In the genomic region with DNA sequence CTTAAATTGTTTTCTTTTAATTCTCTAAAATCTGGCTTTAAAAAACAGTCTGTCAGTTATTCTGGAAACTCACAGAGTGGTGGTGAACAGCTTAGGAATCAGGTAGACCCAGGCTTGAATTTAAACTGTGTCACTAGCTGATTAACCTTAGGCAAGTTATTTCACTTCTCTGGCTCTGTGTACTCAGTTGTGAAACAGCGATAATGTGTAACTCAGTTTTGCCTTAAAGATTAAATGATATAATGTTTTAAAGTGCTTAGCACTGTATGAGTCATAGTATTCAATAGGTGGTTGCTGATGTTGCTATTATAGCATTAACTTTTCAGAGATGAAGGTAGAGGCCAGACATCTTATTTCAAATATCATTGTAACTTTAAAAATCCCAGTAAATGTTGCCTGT, we compare ENCODE assay signal across 16 cellular contexts. TPM values are rescaled to one million over a fixed set of nuclear protein-coding genes. Genes with fewer than 3 reads are reported as not detected.
DNase-seq lines count a peak whose midpoint lies in the region; ATAC-seq and TF ChIP-seq lines count a peak whose summit lies in the region.
"Had no signal": no experiment of that assay in that cellular context is flagged by ENCODE, and none has a peak within 500 bp of the region (broad histone marks: within the 10 kb centered on the region; RNA-seq: fewer than 3 reads in every experiment).

No MANE protein-coding gene starts in this region.

- H3K27me3 ChIP-seq in GM23338 (ENCODE audit: insufficient read depth) (no peaks in the 10 kb centered on the region), PC-3 (ENCODE audit: low read length) (no peaks in the 10 kb centered on the region), psoas muscle (ENCODE audit: insufficient read depth in 3 of 3, low read length in 2 of 3) (no peaks in the 10 kb centered on the region)
- H3K27me3 ChIP-seq: adrenal gland, heart left ventricle, suprapubic skin had no signal

- H4K20me1 ChIP-seq in GM23338 (replicated peaks; ENCODE audit: insufficient read depth) = peaks cover 13% of the 10 kb centered on the region
- 0 out of 2 replicates have a peak, but pooled peaks cover 6% of the 10 kb centered on the region for H4K20me1 ChIP-seq in PC-3 (ENCODE audit: low read length)

- BruUV-seq in PC-3 (replicated peaks; lab: Mats Ljungman, UMichigan) = no TSS peak

- no peaks in the 10 kb centered on the region for H3K9me3 Mint-ChIP-seq in GM23338
- H3K9me3 Mint-ChIP-seq: CD14-positive monocyte; natural killer cell treated with Interleukin-12 subunit alpha and Interleukin-12 subunit beta and Interleukin-15 and Interleukin-18, amount 100 ng/mL, for 72 hours had no signal

- H3K9me2 ChIP-seq in GM23338 (ENCODE audit: insufficient read depth) = no peaks in the 10 kb centered on the region
- no peaks in the 10 kb centered on the region for H3K9me2 ChIP-seq in PC-3 (replicated peaks; ENCODE audit: low read length)

- peak overlapping the region; percentile 63 for H3K4me2 ChIP-seq in GM23338
- peak overlapping the region; percentile 44 for H3K4me2 ChIP-seq in PC-3 (ENCODE audit: low read length)

- 88 to 97% (median 90%) methylated on average over 1 of the region's 1 CpG for WGBS in psoas muscle, 3 donors

- CTCF ChIA-PET in PC-3 (lab: Charles Lee) = no interaction called here

- H3K27me3 Mint-ChIP-seq in GM23338 (ENCODE audit: insufficient read depth, low read depth, poor library complexity) = no peaks in the 10 kb centered on the region
- H3K27me3 Mint-ChIP-seq: IgD-negative memory B cell had no signal

- peaks cover 26% of the 10 kb centered on the region for H3K4me1 ChIP-seq in GM23338 (ENCODE audit: insufficient read depth)
- peaks cover 16% of the 10 kb centered on the region for H3K4me1 ChIP-seq in PC-3 (ENCODE audit: insufficient read depth, low read length)
- H3K4me1 ChIP-seq in mucosa of descending colon (ENCODE audit: low read depth) = peaks cover 3% of the 10 kb centered on the region
- peaks cover 4% of the 10 kb centered on the region for H3K4me1 ChIP-seq in psoas muscle
- H3K4me1 ChIP-seq: adrenal gland had no signal

- H2AFZ ChIP-seq in GM23338 (no peak overlapping the region), PC-3 (ENCODE audit: low read length) (no peak overlapping the region)

- POLR2A ChIA-PET in PC-3 (lab: Charles Lee; ENCODE audit: unreplicated experiment) = no interaction called here

- H3K4me1 Mint-ChIP-seq in GM23338 = peaks cover 47% of the 10 kb centered on the region
- H3K4me1 Mint-ChIP-seq: CD14-positive monocyte, IgD-negative memory B cell had no signal

- H3K4me3 ChIP-seq in GM23338 (peak overlapping the region; percentile 38), PC-3 (ENCODE audit: low read length) (no peak overlapping the region), mucosa of descending colon (no peak overlapping the region), psoas muscle (no peak overlapping the region)
- H3K4me3 ChIP-seq: adrenal gland, heart left ventricle, suprapubic skin had no signal

- H3K27ac Mint-ChIP-seq in GM23338 = peak overlapping the region; percentile 50; the same call in 1 of the 2 replicates
- H3K27ac Mint-ChIP-seq: CD14-positive monocyte; IgD-negative memory B cell; natural killer cell treated with Interleukin-12 subunit alpha and Interleukin-12 subunit beta and Interleukin-15 and Interleukin-18, amount 100 ng/mL, for 72 hours had no signal

- no peak overlapping the region for H3K9ac ChIP-seq in PC-3 (ENCODE audit: low read length)

- H3K79me2 ChIP-seq in GM23338 (replicated peaks; ENCODE audit: insufficient read depth) (peaks cover 99% of the 10 kb centered on the region), PC-3 (ENCODE audit: low read length) (peaks cover 29% of the 10 kb centered on the region)

- H3K36me3 Mint-ChIP-seq in GM23338 (ENCODE audit: low read depth) = no peaks in the 10 kb centered on the region; the same call in 2 of the 3 replicates
- H3K36me3 Mint-ChIP-seq: IgD-negative memory B cell; natural killer cell treated with Interleukin-12 subunit alpha and Interleukin-12 subunit beta and Interleukin-15 and Interleukin-18, amount 100 ng/mL, for 72 hours had no signal

- peak overlapping the region; percentile 37; the same call in 2 of the 3 replicates for H3K4me3 Mint-ChIP-seq in GM23338
- H3K4me3 Mint-ChIP-seq: CD14-positive monocyte; IgD-negative memory B cell; natural killer cell treated with Interleukin-12 subunit alpha and Interleukin-12 subunit beta and Interleukin-15 and Interleukin-18, amount 100 ng/mL, for 72 hours had no signal

- H3F3A ChIP-seq in GM23338 (replicated peaks; ENCODE audit: low read depth) (no peaks in the 10 kb centered on the region), PC-3 (ENCODE audit: low read length, unreplicated experiment) (no peaks in the 10 kb centered on the region)

- no peak for TF ChIP-seq CTCF in GM23338 (conservative IDR thresholded peaks at IDR 0.05; ENCODE audit: low read depth in 2 of 2)
- no peak for TF ChIP-seq CTCF in PC-3 (conservative IDR thresholded peaks at IDR 0.05; ENCODE audit: low read depth, low read length)
- TF ChIP-seq CTCF in mucosa of descending colon (IDR thresholded peaks at IDR 0.05) = no peak
- TF ChIP-seq CTCF in psoas muscle (IDR thresholded peaks at IDR 0.05) = no peak

- DNase-seq in GM23338 (ENCODE audit: low spot score) (no peak), PC-3 (peak; percentile 78), epithelial cell of prostate (ENCODE audit: low read depth, low spot score) (peak; percentile 66), mucosa of descending colon (no peak), NCI-H1417 treated with DMSO at 0.1 percent for 48 hours (lab: John Stamatoyannopoulos, UW) (no peak), psoas muscle (no peak)
- no peak for DNase-seq in effector CD8-positive, alpha-beta T cell (lab: John Stamatoyannopoulos, UW)
- DNase-seq in activated CD4-positive, alpha-beta T cell treated with anti-CD3 and anti-CD28 coated beads, Interleukin-2, amount 50 U/mL, for 1 hour = no peak
- DNase-seq: adrenal gland, heart left ventricle, NCI-H748 treated with DMSO at 0.1 percent for 48 hours had no signal

- H3K27ac ChIP-seq in GM23338 (ENCODE audit: low read depth) (peak overlapping the region; percentile 85), PC-3 (ENCODE audit: low read length) (no peak overlapping the region; the same call in 1 of the 2 replicates), epithelial cell of prostate (peak overlapping the region; percentile 38), psoas muscle (no peak overlapping the region)
- H3K27ac ChIP-seq: adrenal gland, heart left ventricle, suprapubic skin, VCaP had no signal

- H3K9me3 ChIP-seq in PC-3 (ENCODE audit: low read length) (no peaks in the 10 kb centered on the region), mucosa of descending colon (no peaks in the 10 kb centered on the region), psoas muscle (no peaks in the 10 kb centered on the region)
- H3K9me3 ChIP-seq: adrenal gland, heart left ventricle, suprapubic skin had no signal

- no peaks in the 10 kb centered on the region for H3K36me3 ChIP-seq in GM23338 (ENCODE audit: insufficient read depth)
- H3K36me3 ChIP-seq in PC-3 (ENCODE audit: low read depth, low read length) = no peaks in the 10 kb centered on the region
- H3K36me3 ChIP-seq in mucosa of descending colon (ENCODE audit: low read depth) = no peaks in the 10 kb centered on the region
- no peaks in the 10 kb centered on the region for H3K36me3 ChIP-seq in psoas muscle (ENCODE audit: insufficient read depth in 1 of 2, low read depth in 1 of 2)
- H3K36me3 ChIP-seq: adrenal gland, suprapubic skin had no signal

- intact Hi-C loops in PC-3 (cut with micrococcal nuclease) = loop anchor here (1.0 kb wide), 1 partner anchor 39 kb away; no protein-coding TSS in a partner anchor
- intact Hi-C loops in mucosa of descending colon (cut with DNase I, micrococcal nuclease) = no loop called here
- intact Hi-C loops in psoas muscle (cut with DNase I) = no loop called here

- ATAC-seq in GM23338 = no peak
- ATAC-seq in PC-3 = peak; percentile 93
- ATAC-seq in mucosa of descending colon = peak; percentile 90
- no peak for ATAC-seq in psoas muscle
- ATAC-seq: heart left ventricle; natural killer cell treated with Interleukin-12 subunit alpha and Interleukin-12 subunit beta and Interleukin-15 and Interleukin-18, amount 100 ng/mL, for 72 hours had no signal

TF ChIP-seq in GM23338, 12 proteins besides CTCF, POLR2A, EP300 and RAD21 (continues in another document):
- no peak for TF ChIP-seq REST (IDR thresholded peaks at IDR 0.05; ENCODE audit: unreplicated experiment)
- TF ChIP-seq JUNB (IDR thresholded peaks at IDR 0.05; ENCODE audit: unreplicated experiment) = no peak

RNA-seq across cellular contexts. Expression of gene PKP4, which starts 40.7 kb away (rescaled TPM):
- 66.7 and 92.3 TPM in 2 replicates for total RNA-seq in GM23338 (2014; rRNA removed; shearing (Covaris generic))
- polyA plus RNA-seq in GM23338 (2016; fragmentation: Nextera tagmentation; extraction: Ambion mirVana) (34.6 and 35.7 TPM in 2 replicates), psoas muscle (10 to 100 TPM in 1 of 3 donors, 1 to 10 TPM in 2; 6.8 to 17.7 (median 9.8) TPM)
- total RNA-seq in PC-3 (2014; rRNA removed) (40.1 and 44.2 TPM in 2 replicates), mucosa of descending colon (10 to 100 TPM; 41.6 to 59.1 (median 51.1) TPM), psoas muscle (10 to 100 TPM; 18.0 to 23.8 (median 21.0) TPM)

RNA-seq across cellular contexts. Expression of gene CCDC148, which starts 40.9 kb away (rescaled TPM):
- 0.16 and 1.2 TPM in 2 replicates for total RNA-seq in GM23338 (2014; rRNA removed; shearing (Covaris generic))
- polyA plus RNA-seq in GM23338 (2016; fragmentation: Nextera tagmentation; extraction: Ambion mirVana) = 1.3 and 1.8 TPM in 2 replicates
- 0.11 and 0.46 TPM in 2 replicates for total RNA-seq in PC-3 (2014; rRNA removed)
- under 1 TPM in 2 of 3 donors, not detected in 1; 0.20 to 0.38 TPM for total RNA-seq in mucosa of descending colon
- total RNA-seq in psoas muscle = not detected
- polyA plus RNA-seq in psoas muscle = under 1 TPM in 1 of 3 donors, not detected in 2; 0.10 TPM
- total RNA-seq: natural killer cell treated with Interleukin-12 subunit alpha and Interleukin-12 subunit beta and Interleukin-15 and Interleukin-18, amount 100 ng/mL, for 72 hours had no signal
- polyA plus RNA-seq: CD14-positive monocyte, IgD-negative memory B cell had no signal

Comparison
In these comparisons a context has a peak if more than half of its experiments do, and no peak if none do; other contexts are left out.
1. ATAC-seq: peak in PC-3 (single experiment) and mucosa of descending colon (single experiment); none in GM23338 (single experiment) and psoas muscle (0 of 4).
2. DNase-seq: peak in PC-3 (single experiment) and epithelial cell of prostate (single experiment); none in GM23338 (single experiment), mucosa of descending colon (0 of 3), NCI-H1417 treated with DMSO at 0.1 percent for 48 hours (single experiment), psoas muscle (0 of 2), effector CD8-positive, alpha-beta T cell (single experiment) and activated CD4-positive, alpha-beta T cell treated with anti-CD3 and anti-CD28 coated beads, Interleukin-2, amount 50 U/mL, for 1 hour (single experiment).
3. H3K27ac ChIP-seq: peak in GM23338 (single experiment) and epithelial cell of prostate (single experiment); none in PC-3 (single experiment) and psoas muscle (single experiment).